Comparison of ENCODE assay signal across 31 cellular contexts in genomic region chr16:73262931-73263330, GRCh38.
A peak's percentile ranks its signal among the peaks of the same experiment; 100 is the strongest.
DNase-seq lines count a peak whose midpoint lies in the region; ATAC-seq, FAIRE-seq and TF ChIP-seq lines count a peak whose summit lies in the region.
"Had no signal": no experiment of that assay in that cellular context is flagged by ENCODE, and none has a peak within 500 bp of the region (broad histone marks: within the 10 kb centered on the region; RNA-seq: fewer than 3 reads in every experiment).

No MANE protein-coding gene starts in this region.

- in situ Hi-C loops in HepG2 (cut with HindIII; ENCODE audit: extremely low pct_ligation_motif_present, low pct_unique_long_range_greater_than_20kb): no loop called here

- no peaks in the 10 kb centered on the region for H3K36me3 ChIP-seq in HepG2 (replicated peaks in 1 of 2; ENCODE audit: control insufficient read depth in 1 of 2, insufficient read depth in 2 of 2, low read length in 2 of 2)
- no peaks in the 10 kb centered on the region for H3K36me3 ChIP-seq in right lobe of liver
- no peaks in the 10 kb centered on the region for H3K36me3 ChIP-seq in HEK293 (ENCODE audit: control insufficient read depth in 2 of 2, insufficient read depth in 1 of 2, low read length in 2 of 2)
- no peaks in the 10 kb centered on the region for H3K36me3 ChIP-seq in SJCRH30
- H3K36me3 ChIP-seq: BE2C; BLaER1; BLaER1 treated with 17β-estradiol and CSF1 and Interleukin-3, amounts not matched to agents 10 nM and 100 nM had no signal

- no peak overlapping the region for H3K4me2 ChIP-seq in HepG2 (ENCODE audit: low read depth, low read length)
- H3K4me2 ChIP-seq: A549; BLaER1; BLaER1 treated with 17β-estradiol and CSF1 and Interleukin-3, amounts not matched to agents 10 nM and 100 nM had no signal

- no peak overlapping the region for H3K9ac ChIP-seq in HepG2 (ENCODE audit: insufficient read depth, low read depth, low read length)
- H3K9ac ChIP-seq: BLaER1; BLaER1 treated with 17β-estradiol and CSF1 and Interleukin-3, amounts not matched to agents 10 nM and 100 nM had no signal

- H2AFZ ChIP-seq in HepG2 (ENCODE audit: low read length): no peak overlapping the region

- no peaks in the 10 kb centered on the region for H3K79me2 ChIP-seq in HepG2 (ENCODE audit: insufficient read depth, low read length)

- no TSS peak for BruUV-seq in HepG2 (replicated peaks; lab: Mats Ljungman, UMichigan)

- TF ChIP-seq POLR2A in HepG2 (IDR thresholded peaks at IDR 0.05; ENCODE audit: insufficient read depth in 1 of 2, low read depth in 2 of 2, low read length in 2 of 2): no peak
- TF ChIP-seq POLR2A in right lobe of liver (IDR thresholded peaks at IDR 0.05): no peak

- no peaks in the 10 kb centered on the region for H4K20me1 ChIP-seq in HepG2 (ENCODE audit: insufficient read depth, low read length)
- H4K20me1 ChIP-seq: BLaER1; BLaER1 treated with 17β-estradiol and CSF1 and Interleukin-3, amounts not matched to agents 10 nM and 100 nM had no signal

- POLR2A ChIA-PET in HepG2 (lab: Yijun Ruan, JAX): no interaction called here
- POLR2A ChIA-PET in HEK293 (lab: Yijun Ruan, JAX): no interaction called here

- no peak for DNase-seq in HepG2 (ENCODE audit: low spot score)
- no peak for DNase-seq in right lobe of liver
- DNase-seq in SJCRH30: no peak
- DNase-seq: 8988T; ACHN; AML-193; BE2C; C1 segment of cervical spinal cord; Caco-2; Calu3; CD4-positive, alpha-beta memory T cell; CD4-positive, alpha-beta T cell; CD4-positive, CD25-positive, alpha-beta regulatory T cell; CD8-positive, alpha-beta memory T cell; CD8-positive, alpha-beta T cell; COR-L47; DMS 273 treated with DMSO at 0.1 percent for 48 hours; DMS153; DMS53; DMS79; DMS79 treated with DMSO at 0.1 percent for 48 hours; DND-41; EL had no signal

- H3K9me3 ChIP-seq in HepG2 (ENCODE audit: low read length) (no peaks in the 10 kb centered on the region), right lobe of liver (no peaks in the 10 kb centered on the region), HEK293 (ENCODE audit: control insufficient read depth, insufficient read depth, low read depth, low read length) (no peaks in the 10 kb centered on the region), SJCRH30 (replicated peaks) (no peaks in the 10 kb centered on the region)
- H3K9me3 ChIP-seq: BE2C had no signal

- TF ChIP-seq CTCF in HepG2 (CRISPR knock-in tag; IDR thresholded peaks at IDR 0.05) (no peak), right lobe of liver (IDR thresholded peaks at IDR 0.05) (no peak), HEK293 (tag by site-specific recombination; IDR thresholded peaks at IDR 0.05) (no peak)

- H3K4me1 ChIP-seq in HepG2 (ENCODE audit: insufficient read depth, low read length) (no peaks in the 10 kb centered on the region), right lobe of liver (no peaks in the 10 kb centered on the region), HEK293 (ENCODE audit: control insufficient read depth, insufficient read depth, low read length) (no peaks in the 10 kb centered on the region), SJCRH30 (no peaks in the 10 kb centered on the region)
- H3K4me1 ChIP-seq: A549, BE2C, Caco-2 had no signal

- H3K27me3 ChIP-seq in HepG2 (ENCODE audit: control insufficient read depth in 1 of 2, insufficient read depth in 2 of 2, low read length in 2 of 2): peaks cover 0 to 10% of the 10 kb centered on the region in 2 experiments; a peak in 1 of 5 replicates
- no peaks in the 10 kb centered on the region for H3K27me3 ChIP-seq in right lobe of liver
- H3K27me3 ChIP-seq in SJCRH30: no peaks in the 10 kb centered on the region
- H3K27me3 ChIP-seq: BE2C; BLaER1; BLaER1 treated with 17β-estradiol and CSF1 and Interleukin-3, amounts not matched to agents 10 nM and 100 nM had no signal

- ATAC-seq in HepG2 (no peak), right lobe of liver (no peak)
- ATAC-seq: A549; CD8-positive, alpha-beta T cell had no signal

- no peak for TF ChIP-seq RAD21 in HepG2 (CRISPR knock-in tag; IDR thresholded peaks at IDR 0.05)

- H3K27ac ChIP-seq in HepG2 (ENCODE audit: extremely low read length, insufficient read depth, low read length) (no peak overlapping the region), right lobe of liver (no peak overlapping the region), HEK293 (ENCODE audit: extremely low read depth, low read depth, low read length) (no peak overlapping the region), SJCRH30 (no peak overlapping the region)
- H3K27ac ChIP-seq: 22Rv1; A549; BLaER1; BLaER1 treated with 17β-estradiol and CSF1 and Interleukin-3, amounts not matched to agents 10 nM and 100 nM; C4-2B had no signal

- H3K4me3 ChIP-seq in HepG2 (replicated peaks in 1 of 3; ENCODE audit: insufficient read depth in 1 of 3, low read depth in 2 of 3, low read length in 3 of 3) (no peak overlapping the region), right lobe of liver (no peak overlapping the region), HEK293 (ENCODE audit: low read depth, low read length) (no peak overlapping the region), SJCRH30 (no peak overlapping the region)
- H3K4me3 ChIP-seq: A549; BLaER1; BLaER1 treated with 17β-estradiol and CSF1 and Interleukin-3, amounts not matched to agents 10 nM and 100 nM had no signal

- CTCF ChIA-PET in HepG2 (lab: Yijun Ruan, JAX; ENCODE audit: low intra/inter-chr PET ratio, low total read pairs) (no interaction called here), HEK293 (lab: Yijun Ruan, JAX) (interaction anchor here (0.6 kb wide), 1 partner anchor 67 kb away, joined by 3 read pairs; no protein-coding TSS in a partner anchor)

- FAIRE-seq in HepG2 (lab: Jason Lieb, UNC): no peak
- FAIRE-seq: A204.1, A549, D721Med had no signal

- 33% methylated on average over 2 of the region's 2 CpGs for WGBS in HepG2 (ENCODE audit: low lambda C conversion rate)
- 57% methylated on average over 1 of the region's 2 CpGs for WGBS in right lobe of liver (ENCODE audit: insufficient coverage, low coverage, low lambda C conversion rate, missing lambda C conversion rate)

- TF ChIP-seq EP300 in HepG2 (IDR thresholded peaks at IDR 0.05; ENCODE audit: low read depth in 2 of 2, low read length in 2 of 2): no peak
- no peak for TF ChIP-seq EP300 in HepG2 (CRISPR knock-in tag; IDR thresholded peaks at IDR 0.05; ENCODE audit: borderline replicate concordance)

- intact Hi-C loops in HepG2 (cut with micrococcal nuclease; ENCODE audit: unreplicated experiment) (no loop called here), right lobe of liver (cut with DNase I) (no loop called here)

TF ChIP-seq in HepG2, 621 proteins besides CTCF, POLR2A, EP300 and RAD21:
- no peak for TF ChIP-seq CBX2 (IDR thresholded peaks at IDR 0.05; ENCODE audit: low read depth, low read length)
- TF ChIP-seq CBX2 (CRISPR knock-in tag; IDR thresholded peaks at IDR 0.05; ENCODE audit: low read depth): no peak
- peak; percentile 74; the same call in 1 of the 2 replicates for TF ChIP-seq RBAK (CRISPR knock-in tag; IDR thresholded peaks at IDR 0.05)
- TF ChIP-seq RARA (CRISPR knock-in tag; IDR thresholded peaks at IDR 0.05): no peak

TF ChIP-seq in HEK293, 187 proteins besides CTCF, POLR2A, EP300 and RAD21:
- TF ChIP-seq RBAK (tag by site-specific recombination; IDR thresholded peaks at IDR 0.05): peak; percentile 78; the same call in 1 of the 2 replicates
- TF ChIP-seq INSM2 (tag by site-specific recombination; IDR thresholded peaks at IDR 0.05): no peak
TF ChIP-seq in HEK293: peak in this region for 1.

Comparison
In these comparisons a context has a peak if more than half of its experiments do, and no peak if none do; other contexts are left out.
1. Of the 63 proteins assayed by ChIP-seq in both HepG2 and HEK293: peak only in HepG2: none; only in HEK293: none; in both: RBAK; in neither: 62.